ENCODE assay signal across 13 cellular contexts in genomic region chr20:49684335-49684997, GRCh38. TPM values are rescaled to one million over a fixed set of nuclear protein-coding genes. Genes with fewer than 3 reads are reported as not detected.
DNase-seq lines count a peak whose midpoint lies in the region; ATAC-seq, FAIRE-seq and TF ChIP-seq lines count a peak whose summit lies in the region.
"Had no signal": no experiment of that assay in that cellular context is flagged by ENCODE, and none has a peak within 500 bp of the region (broad histone marks: within the 10 kb centered on the region; RNA-seq: fewer than 3 reads in every experiment).

No MANE protein-coding gene starts in this region.

- TF ChIP-seq CTCF in Panc1 (IDR thresholded peaks at IDR 0.05) (no peak), esophagus muscularis mucosa (IDR thresholded peaks at IDR 0.05) (no peak), psoas muscle (IDR thresholded peaks at IDR 0.05) (no peak)

- no peak overlapping the region for H3K4me3 ChIP-seq in GM23248
- no peak overlapping the region for H3K4me3 ChIP-seq in Panc1 (ENCODE audit: low read depth in 2 of 2, low read length in 2 of 2)
- H3K4me3 ChIP-seq in esophagus muscularis mucosa = no peak overlapping the region
- no peak overlapping the region for H3K4me3 ChIP-seq in psoas muscle
- H3K4me3 ChIP-seq: MG63 had no signal

- no peak for FAIRE-seq in frontal cortex (lab: Jason Lieb, UNC)
- FAIRE-seq: H1 had no signal

- H3K9ac ChIP-seq in GM23248 = no peak overlapping the region

- H3F3A ChIP-seq in GM23248 (ENCODE audit: insufficient read depth) = peaks cover 32% of the 10 kb centered on the region

- peaks cover 100% of the 10 kb centered on the region for H3K79me2 ChIP-seq in GM23248 (ENCODE audit: insufficient read depth)

- DNase-seq in GM23248 (no peak), Panc1 (ENCODE audit: low read depth, low spot score) (no peak), esophagus muscularis mucosa (ENCODE audit: extremely low spot score) (no peak), psoas muscle (no peak), NCI-H1092 (lab: John Stamatoyannopoulos, UW) (no peak), NCI-H1105 treated with DMSO at 0.1 percent for 48 hours (lab: John Stamatoyannopoulos, UW) (no peak), frontal cortex (ENCODE audit: low spot score in 2 of 2) (no peak)
- DNase-seq: activated naive CD4-positive, alpha-beta T cell treated with anti-CD3 and anti-CD28 coated beads, Interleukin-2, amount 10 ng/mL, durations not matched to agents 7 days and 5 days; stimulated activated CD4-positive, alpha-beta T cell treated with anti-CD3 and anti-CD28 coated beads, Interleukin-4, amount 100 ng/mL, for 1 hour; stimulated activated naive B cell treated with anti-CD40 and anti-IgM and Interleukin-4, amounts not matched to agents 10 μg/mL and 1 μg/mL and 100 μg/mL, for 72 hours had no signal

- intact Hi-C loops in Panc1 (cut with micrococcal nuclease; ENCODE audit: unreplicated experiment) = no loop called here
- intact Hi-C loops in esophagus muscularis mucosa (cut with DNase I) = no loop called here
- intact Hi-C loops in psoas muscle (cut with DNase I) = no loop called here

- no TSS peak for BruUV-seq in Panc1 (replicated peaks; lab: Mats Ljungman, UMichigan)

- in situ Hi-C loops in GM23248 (cut with MboI) = no loop called here
- in situ Hi-C loops in Panc1 (cut with HindIII; ENCODE audit: low pct_unique_long_range_greater_than_20kb, low sequenced_read_pairs) = no loop called here

- H3K36me3 ChIP-seq in GM23248 (ENCODE audit: low read depth) (no peaks in the 10 kb centered on the region), Panc1 (ENCODE audit: control insufficient read depth, insufficient read depth, low read length) (no peaks in the 10 kb centered on the region), esophagus muscularis mucosa (peaks cover 0 to 5% (median 0%) of the 10 kb centered on the region in 4 donors), psoas muscle (ENCODE audit: insufficient read depth in 1 of 2, low read depth in 1 of 2) (peaks cover 0 to 6% of the 10 kb centered on the region in 2 donors)

- no peaks in the 10 kb centered on the region for H3K9me2 ChIP-seq in GM23248 (ENCODE audit: insufficient read depth)

- no peak for TF ChIP-seq EP300 in esophagus muscularis mucosa (IDR thresholded peaks at IDR 0.05)

- H3K27me3 ChIP-seq in GM23248 (replicated peaks; ENCODE audit: insufficient read depth) (no peaks in the 10 kb centered on the region), Panc1 (ENCODE audit: control insufficient read depth, insufficient read depth, low read length) (no peaks in the 10 kb centered on the region), esophagus muscularis mucosa (no peaks in the 10 kb centered on the region), psoas muscle (ENCODE audit: insufficient read depth in 3 of 3, low read length in 2 of 3) (no peaks in the 10 kb centered on the region)
- H3K27me3 ChIP-seq: MG63 had no signal

- POLR2A ChIA-PET in Panc1 (lab: Charles Lee) = no interaction called here

- CTCF ChIA-PET in Panc1 (lab: Charles Lee) = no interaction called here

- 95 to 96% methylated on average over 13 of the region's 13 CpGs for WGBS in GM23248 (ENCODE audit: low coverage in 1 of 2, low lambda C conversion rate in 2 of 2, missing lambda C conversion rate in 2 of 2), 2 experiments
- WGBS in esophagus muscularis mucosa = 69% methylated on average over 13 of the region's 13 CpGs
- 56 to 79% (median 56%) methylated on average over 13 of the region's 13 CpGs for WGBS in psoas muscle, 3 donors

- peaks cover 8% of the 10 kb centered on the region; the same call in 1 of the 2 replicates for H4K20me1 ChIP-seq in GM23248 (ENCODE audit: insufficient read depth)

- H3K27ac ChIP-seq in GM23248 (peak overlapping the region; percentile 66), Panc1 (ENCODE audit: low read length) (peak overlapping the region; percentile 14; the same call in 1 of the 2 replicates), esophagus muscularis mucosa (replicated peaks in 1 of 4) (peak overlapping the region in 3 of 4 donors; percentile 5 to 63 (median 46)), psoas muscle (peak overlapping the region; percentile 69)

- no peak overlapping the region for H3K4me2 ChIP-seq in GM23248 (ENCODE audit: unreplicated experiment)

- no peak for ATAC-seq in Panc1
- ATAC-seq in psoas muscle = no peak
- no peak for ATAC-seq in HG03442 (IDR thresholded peaks at IDR 0.05; ENCODE audit: unreplicated experiment)

- H3K9me3 ChIP-seq in GM23248 (ENCODE audit: low read depth) = no peaks in the 10 kb centered on the region
- no peaks in the 10 kb centered on the region for H3K9me3 ChIP-seq in Panc1 (ENCODE audit: control insufficient read depth, insufficient read depth, low read depth, low read length)
- H3K9me3 ChIP-seq in esophagus muscularis mucosa = no peaks in the 10 kb centered on the region
- H3K9me3 ChIP-seq in psoas muscle = no peaks in the 10 kb centered on the region
- H3K9me3 ChIP-seq: MG63 had no signal

- H2AFZ ChIP-seq in GM23248 = no peak overlapping the region

- TF ChIP-seq POLR2A in esophagus muscularis mucosa (IDR thresholded peaks at IDR 0.05; ENCODE audit: low read depth) = no peak

- peaks cover 47% of the 10 kb centered on the region for H3K4me1 ChIP-seq in GM23248 (ENCODE audit: insufficient read depth)
- H3K4me1 ChIP-seq in Panc1 (ENCODE audit: control insufficient read depth, insufficient read depth, low read length) = peaks cover 39% of the 10 kb centered on the region
- H3K4me1 ChIP-seq in esophagus muscularis mucosa = peaks cover 40 to 84% (median 73%) of the 10 kb centered on the region in 4 donors
- H3K4me1 ChIP-seq in psoas muscle = peaks cover 80% of the 10 kb centered on the region

RNA-seq across cellular contexts. Expression of gene B4GALT5, which starts 29.2 kb away (rescaled TPM):
- total RNA-seq in GM23248 (2014; rRNA removed; shearing (Covaris generic)) = 15.9 and 16.9 TPM in 2 replicates
- polyA plus RNA-seq in GM23248 (2016; fragmentation: Nextera tagmentation; extraction: Ambion mirVana) = 4.2 and 4.5 TPM in 2 replicates
- total RNA-seq in Panc1 (2021; ENCODE audit: unreplicated experiment) = 40.0 TPM
- polyA plus RNA-seq in Panc1 (2012; ENCODE audit: insufficient read length) = 29.8 TPM
- total RNA-seq in esophagus muscularis mucosa = 10 to 100 TPM; 23.3 to 51.2 (median 37.1) TPM
- 100 to 1,000 TPM in 2 of 4 donors, 10 to 100 TPM in 2; 49.3 to 284 (median 92.5) TPM for total RNA-seq in psoas muscle
- 10 to 100 TPM; 32.0 to 75.3 (median 72.3) TPM for polyA plus RNA-seq in psoas muscle
- 62.0 TPM for total RNA-seq in frontal cortex

Comparison
In these comparisons a context has a peak if more than half of its experiments do, and no peak if none do; other contexts are left out.
1. H3K27ac ChIP-seq: peak in every context shown above with its lines; median percentile 69 in psoas muscle; 66 in GM23248; 46 in esophagus muscularis mucosa; 14 in Panc1.